ENCODE assay signal across 11 cellular contexts in the genomic region with DNA sequence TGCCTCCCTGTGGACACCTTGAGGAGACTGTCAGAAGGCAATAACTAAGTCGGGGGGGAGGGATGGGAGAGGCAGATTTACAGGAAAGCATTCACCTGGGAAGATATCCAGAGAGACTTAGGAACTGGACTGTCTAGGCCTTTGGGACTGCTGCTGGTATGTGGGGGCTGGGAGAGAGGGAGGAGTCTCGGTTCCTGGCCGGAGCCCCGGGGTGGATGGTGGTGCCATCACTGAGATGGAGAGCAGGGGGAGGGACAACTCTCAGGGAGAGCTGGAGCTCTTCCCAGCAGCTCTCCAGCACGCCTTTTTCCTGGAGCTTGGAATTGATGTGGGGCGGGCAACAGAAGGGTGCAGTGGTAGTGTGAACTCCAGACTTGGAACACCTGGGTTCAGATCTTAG. TPM values are rescaled to one million over a fixed set of nuclear protein-coding genes. Genes with fewer than 3 reads are reported as not detected.
A peak's percentile ranks its signal among the peaks of the same experiment; 100 is the strongest.
DNase-seq lines count a peak whose midpoint lies in the region; ATAC-seq and TF ChIP-seq lines count a peak whose summit lies in the region.
"Had no signal": no experiment of that assay in that cellular context is flagged by ENCODE, and none has a peak within 500 bp of the region (broad histone marks: within the 10 kb centered on the region; RNA-seq: fewer than 3 reads in every experiment).

No MANE protein-coding gene starts in this region.

- intact Hi-C loops in esophagus squamous epithelium (cut with DNase I): no loop called here

- no peak overlapping the region for H3K4me3 ChIP-seq in esophagus squamous epithelium
- no peak overlapping the region for H3K4me3 ChIP-seq in upper lobe of left lung
- H3K4me3 ChIP-seq: testis had no signal

- no peak for TF ChIP-seq EP300 in upper lobe of left lung (IDR thresholded peaks at IDR 0.05)

- TF ChIP-seq CTCF in esophagus squamous epithelium (IDR thresholded peaks at IDR 0.05) (no peak), upper lobe of left lung (IDR thresholded peaks at IDR 0.05) (no peak)

- H3K27me3 ChIP-seq in esophagus squamous epithelium (no peaks in the 10 kb centered on the region), upper lobe of left lung (no peaks in the 10 kb centered on the region)
- H3K27me3 ChIP-seq: testis had no signal

- H3K4me1 ChIP-seq in esophagus squamous epithelium (peaks cover 35 to 86% (median 61%) of the 10 kb centered on the region in 3 donors), upper lobe of left lung (peaks cover 32 to 66% (median 43%) of the 10 kb centered on the region in 4 donors)
- H3K4me1 ChIP-seq: testis had no signal

- DNase-seq in DMS 273 (lab: John Stamatoyannopoulos, UW; ENCODE audit: unreplicated experiment): peak; percentile 20
- no peak for DNase-seq in DMS 273 treated with DMSO at 0.1 percent for 48 hours (lab: John Stamatoyannopoulos, UW)
- no peak for DNase-seq in esophagus squamous epithelium (lab: John Stamatoyannopoulos, UW)
- DNase-seq in midbrain (lab: John Stamatoyannopoulos, UW): peak; percentile 89
- DNase-seq in upper lobe of left lung: peak in 1 of 2 donors; percentile 87
- DNase-seq in activated naive CD4-positive, alpha-beta T cell treated with Interleukin-2 at 50 U/mL for 16 hours: no peak
- DNase-seq in NCI-H2171 (lab: John Stamatoyannopoulos, UW): no peak
- DNase-seq: 8988T, NCI-H524 treated with DMSO at 0.1 percent for 48 hours, testis had no signal

- 13 to 21% methylated on average over 5 of the region's 6 CpGs for whole genome bisulfite sequencing in esophagus squamous epithelium, 2 donors
- 36 to 49% methylated on average over 6 of the region's 6 CpGs for WGBS in upper lobe of left lung, 2 donors

- H3K9me3 ChIP-seq in esophagus squamous epithelium: no peaks in the 10 kb centered on the region
- H3K9me3 ChIP-seq in upper lobe of left lung: no peaks in the 10 kb centered on the region
- H3K9me3 ChIP-seq: testis had no signal

- H3K36me3 ChIP-seq in esophagus squamous epithelium (peaks cover 0 to 38% (median 4%) of the 10 kb centered on the region in 3 donors), upper lobe of left lung (peaks cover 0 to 16% (median 0%) of the 10 kb centered on the region in 4 donors)

- no peak for TF ChIP-seq POLR2A in esophagus squamous epithelium (IDR thresholded peaks at IDR 0.05)
- no peak for TF ChIP-seq POLR2A in upper lobe of left lung (IDR thresholded peaks at IDR 0.05)

- H3K27ac ChIP-seq in esophagus squamous epithelium: peak overlapping the region; percentile 84 to 93 (median 90)
- peak overlapping the region in 3 of 4 donors; percentile 53 to 84 (median 82) for H3K27ac ChIP-seq in upper lobe of left lung
- H3K27ac ChIP-seq: testis had no signal

- ATAC-seq in upper lobe of left lung (ENCODE audit: low FRiP score in 2 of 2) (peak; percentile 29 to 63), HG03159 (IDR thresholded peaks at IDR 0.05; ENCODE audit: unreplicated experiment) (no peak)

RNA-seq across cellular contexts. Expression of gene PTPRF, which starts 22.1 kb away (rescaled TPM):
- 100 to 1,000 TPM; 104 to 243 (median 112) TPM for total RNA-seq in esophagus squamous epithelium
- 100 to 1,000 TPM; 133 to 201 (median 171) TPM for total RNA-seq in upper lobe of left lung

Comparison
In these comparisons a context has a peak if more than half of its experiments do, and no peak if none do; other contexts are left out.
1. DNase-seq: peak in DMS 273 (single experiment) and midbrain (single experiment); none in DMS 273 treated with DMSO at 0.1 percent for 48 hours (single experiment), esophagus squamous epithelium (single experiment), activated naive CD4-positive, alpha-beta T cell treated with Interleukin-2 at 50 U/mL for 16 hours (single experiment) and NCI-H2171 (single experiment).